ENCODE assay signal across 8 cellular contexts in the genomic region with DNA sequence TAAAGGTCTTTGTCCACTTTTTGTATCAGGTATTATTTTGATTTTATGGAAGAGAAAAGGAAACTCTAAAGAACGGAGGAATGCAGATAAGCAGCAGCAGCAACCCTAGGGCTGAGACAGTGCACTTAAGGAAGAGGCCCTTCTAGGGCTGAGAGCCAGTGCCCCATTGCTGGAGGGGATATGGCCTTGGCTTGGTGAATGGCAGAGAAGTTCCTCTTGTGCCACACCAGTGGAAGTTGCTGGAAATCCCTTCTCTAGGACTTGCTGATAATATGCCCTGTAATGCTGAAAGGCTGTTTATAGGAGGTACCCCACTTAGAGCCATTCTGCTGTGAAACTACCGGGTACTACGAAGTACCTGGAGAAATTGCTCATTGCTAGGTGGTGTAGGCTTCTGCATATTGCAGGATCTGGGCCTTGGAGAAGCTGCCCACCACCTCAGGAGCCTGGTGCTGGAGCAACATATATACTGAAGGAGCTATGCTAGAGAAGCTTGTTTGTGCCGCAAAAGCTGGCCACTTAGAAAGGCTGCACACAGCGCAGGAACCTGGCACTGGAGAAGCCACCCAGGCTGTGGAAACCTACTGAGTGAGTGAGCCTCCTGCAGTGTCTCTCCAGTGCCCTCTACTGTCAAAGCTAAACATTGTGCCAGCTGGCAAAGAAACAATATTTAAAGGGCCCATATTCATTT. TPM values are rescaled to one million over a fixed set of nuclear protein-coding genes. Genes with fewer than 3 reads are reported as not detected.
DNase-seq lines count a peak whose midpoint lies in the region; ATAC-seq, FAIRE-seq and TF ChIP-seq lines count a peak whose summit lies in the region.

No MANE protein-coding gene starts in this region.

- H3K4me3 Mint-ChIP-seq in activated CD4-positive, alpha-beta T cell treated with anti-CD3 and anti-CD28 coated beads, Interleukin-2, amount 10 ng/mL, durations not matched to agents 24 days and 14 days, result no peak overlapping the region
- H3K4me3 Mint-ChIP-seq in memory B cell, result no peak overlapping the region

- ATAC-seq in HG03432 (IDR thresholded peaks at IDR 0.05; ENCODE audit: unreplicated experiment) (peak; percentile 95), memory B cell (ENCODE audit: low read depth) (peak; percentile 99)

- no peaks in the 10 kb centered on the region for H3K9me3 Mint-ChIP-seq in activated CD4-positive, alpha-beta T cell treated with anti-CD3 and anti-CD28 coated beads, Interleukin-2, amount 10 ng/mL, durations not matched to agents 24 days and 14 days
- no peaks in the 10 kb centered on the region for H3K9me3 Mint-ChIP-seq in memory B cell

- no peak overlapping the region for H3K27ac ChIP-seq in C4-2B

- H3K27ac Mint-ChIP-seq in activated CD4-positive, alpha-beta T cell treated with anti-CD3 and anti-CD28 coated beads, Interleukin-2, amount 10 ng/mL, durations not matched to agents 24 days and 14 days, result no peak overlapping the region
- H3K27ac Mint-ChIP-seq in memory B cell, result no peak overlapping the region

- H3K4me1 Mint-ChIP-seq in activated CD4-positive, alpha-beta T cell treated with anti-CD3 and anti-CD28 coated beads, Interleukin-2, amount 10 ng/mL, durations not matched to agents 24 days and 14 days, result peaks cover 3% of the 10 kb centered on the region
- H3K4me1 Mint-ChIP-seq in memory B cell, result no peaks in the 10 kb centered on the region

- intact Hi-C loops in activated CD4-positive, alpha-beta T cell treated with anti-CD3 and anti-CD28 coated beads, Interleukin-2, amount 10 ng/mL, durations not matched to agents 24 days and 14 days (cut with micrococcal nuclease), result loop anchor here (1.0 to 10.0 kb wide), 4 partner anchors 9 to 878 kb away; partner anchors contain the start of gene FGF18

- TF ChIP-seq CTCF in C4-2B (conservative IDR thresholded peaks at IDR 0.05), result peak; percentile 98

- H3K36me3 Mint-ChIP-seq in activated CD4-positive, alpha-beta T cell treated with anti-CD3 and anti-CD28 coated beads, Interleukin-2, amount 10 ng/mL, durations not matched to agents 24 days and 14 days (ENCODE audit: low read depth), result no peaks in the 10 kb centered on the region
- no peaks in the 10 kb centered on the region for H3K36me3 Mint-ChIP-seq in memory B cell

- peaks cover 10% of the 10 kb centered on the region for H3K27me3 Mint-ChIP-seq in activated CD4-positive, alpha-beta T cell treated with anti-CD3 and anti-CD28 coated beads, Interleukin-2, amount 10 ng/mL, durations not matched to agents 24 days and 14 days
- H3K27me3 Mint-ChIP-seq in memory B cell, result peaks cover 3% of the 10 kb centered on the region

- DNase-seq in GM19239 (ENCODE audit: insufficient read length, low spot score) (peak; percentile 43), NCI-H526 (lab: John Stamatoyannopoulos, UW) (peak; percentile 16 to 66), dermis blood vessel endothelial cell (peak; percentile 83), memory B cell (ENCODE audit: low spot score in 2 of 2) (peak; percentile 32 to 60)
- peak; percentile 89 for DNase-seq in activated CD4-positive, alpha-beta T cell treated with anti-CD3 and anti-CD28 coated beads, Interleukin-2, amount 10 ng/mL, durations not matched to agents 24 days and 14 days
- peak; percentile 9 to 16 for DNase-seq in stimulated activated CD8-positive, alpha-beta memory T cell treated with anti-CD3 and anti-CD28 coated beads, Interleukin-7, amount 100 ng/mL, for 1 hour (ENCODE audit: low read depth in 2 of 2)

- FAIRE-seq in GM19239 (lab: Jason Lieb, UNC), result peak; percentile 97

RNA-seq across cellular contexts. Expression of gene UBTD2, which starts 9.6 kb away (rescaled TPM):
- total RNA-seq in activated CD4-positive, alpha-beta T cell treated with anti-CD3 and anti-CD28 coated beads, Interleukin-2, amount 10 ng/mL, durations not matched to agents 24 days and 14 days, result 5.5 and 6.3 TPM in 2 replicates
- total RNA-seq in dermis blood vessel endothelial cell, result 25.7 and 29.4 TPM in 2 replicates

Comparison
In these comparisons a context has a peak if more than half of its experiments do, and no peak if none do; other contexts are left out.
1. DNase-seq: peak in every context shown above with its lines; median percentile 89 in activated CD4-positive, alpha-beta T cell treated with anti-CD3 and anti-CD28 coated beads, Interleukin-2, amount 10 ng/mL, durations not matched to agents 24 days and 14 days; 83 in dermis blood vessel endothelial cell; 46 in memory B cell; 43 in GM19239; 41 in NCI-H526; 12 in stimulated activated CD8-positive, alpha-beta memory T cell treated with anti-CD3 and anti-CD28 coated beads, Interleukin-7, amount 100 ng/mL, for 1 hour.